15 cellular contexts compared by ENCODE assay signal in genomic region chr3:27720029-27720518, GRCh38. TPM values are rescaled to one million over a fixed set of nuclear protein-coding genes. Genes with fewer than 3 reads are reported as not detected.
DNase-seq lines count a peak whose midpoint lies in the region; ATAC-seq and TF ChIP-seq lines count a peak whose summit lies in the region.
"Had no signal": no experiment of that assay in that cellular context is flagged by ENCODE, and none has a peak within 500 bp of the region (broad histone marks: within the 10 kb centered on the region; RNA-seq: fewer than 3 reads in every experiment).

No MANE protein-coding gene starts in this region.

- peaks cover 22% of the 10 kb centered on the region for H3K27me3 Mint-ChIP-seq in CD8-positive, alpha-beta T cell (ENCODE audit: low read depth)
- H3K27me3 Mint-ChIP-seq in activated naive CD8-positive, alpha-beta T cell treated with anti-CD3 and anti-CD28 coated beads for 36 hours: peaks cover 48% of the 10 kb centered on the region
- H3K27me3 Mint-ChIP-seq in naive thymus-derived CD4-positive, alpha-beta T cell: peaks cover 32 to 88% (median 50%) of the 10 kb centered on the region in 5 donors

- TF ChIP-seq CTCF in CD8-positive, alpha-beta T cell (IDR thresholded peaks at IDR 0.05): no peak

- peaks cover 57% of the 10 kb centered on the region for H3K4me1 Mint-ChIP-seq in CD8-positive, alpha-beta T cell (ENCODE audit: low read depth)
- H3K4me1 Mint-ChIP-seq in activated naive CD8-positive, alpha-beta T cell treated with anti-CD3 and anti-CD28 coated beads for 36 hours: peaks cover 37% of the 10 kb centered on the region
- H3K4me1 Mint-ChIP-seq in naive thymus-derived CD4-positive, alpha-beta T cell: peaks cover 23 to 44% (median 35%) of the 10 kb centered on the region in 7 donors

- H3K27me3 ChIP-seq in CD8-positive, alpha-beta T cell (ENCODE audit: insufficient read depth, low read length): peaks cover 21% of the 10 kb centered on the region
- H3K27me3 ChIP-seq in HUES6 (ENCODE audit: control insufficient read depth, insufficient read depth, low read length): peaks cover 99% of the 10 kb centered on the region
- H3K27me3 ChIP-seq in naive thymus-derived CD4-positive, alpha-beta T cell (ENCODE audit: control insufficient read depth in 2 of 2, insufficient read depth in 2 of 2, low read length in 2 of 2): peaks cover 0 to 30% of the 10 kb centered on the region in 2 donors

- H3K36me3 Mint-ChIP-seq in CD8-positive, alpha-beta T cell: peaks cover 22% of the 10 kb centered on the region
- no peaks in the 10 kb centered on the region for H3K36me3 Mint-ChIP-seq in activated naive CD8-positive, alpha-beta T cell treated with anti-CD3 and anti-CD28 coated beads for 36 hours
- H3K36me3 Mint-ChIP-seq in naive thymus-derived CD4-positive, alpha-beta T cell: peaks cover 0 to 5% (median 0%) of the 10 kb centered on the region in 5 donors
- H3K36me3 Mint-ChIP-seq: mesothelial cell of epicardium had no signal

- POLR2A ChIA-PET in CD8-positive, alpha-beta T cell (lab: Charles Lee): interaction anchor here (0.7 to 3.7 kb wide), 7 partner anchors 8 to 631 kb away, joined by 3 to 28 read pairs (median 4); partner anchors contain the start of genes AZI2 and ZCWPW2
- POLR2A ChIA-PET in naive thymus-derived CD4-positive, alpha-beta T cell (lab: Charles Lee): interaction anchor here (0.7 to 1.1 kb wide), 2 partner anchors 141 to 324 kb away, joined by 3 read pairs; no protein-coding TSS in a partner anchor

- DNase-seq in CD8-positive, alpha-beta T cell: no peak
- DNase-seq in activated naive CD8-positive, alpha-beta T cell treated with anti-CD3 and anti-CD28 coated beads for 36 hours: no peak
- DNase-seq in naive thymus-derived CD4-positive, alpha-beta T cell: no peak
- DNase-seq in NCI-H1417 treated with DMSO at 0.1 percent for 48 hours (lab: John Stamatoyannopoulos, UW) (no peak), cerebellar cortex (ENCODE audit: low spot score) (no peak), ACHN (no peak)
- DNase-seq: aorta, Calu3, hippocampal formation, NCI-H2029, right lobe of liver, SHP77 had no signal

- peak overlapping the region; percentile 12 for H3K27ac ChIP-seq in CD8-positive, alpha-beta T cell (ENCODE audit: low read depth, low read length)
- H3K27ac ChIP-seq in HUES6 (ENCODE audit: low read depth, low read length): no peak overlapping the region
- H3K27ac ChIP-seq in naive thymus-derived CD4-positive, alpha-beta T cell (ENCODE audit: low read depth, low read length): no peak overlapping the region
- H3K27ac ChIP-seq: right lobe of liver had no signal

- H3K9me3 Mint-ChIP-seq in CD8-positive, alpha-beta T cell: no peaks in the 10 kb centered on the region
- H3K9me3 Mint-ChIP-seq in activated naive CD8-positive, alpha-beta T cell treated with anti-CD3 and anti-CD28 coated beads for 36 hours: no peaks in the 10 kb centered on the region
- H3K9me3 Mint-ChIP-seq in naive thymus-derived CD4-positive, alpha-beta T cell: peaks cover 0 to 3% (median 0%) of the 10 kb centered on the region in 11 donors
- H3K9me3 Mint-ChIP-seq: mesothelial cell of epicardium had no signal

- in situ Hi-C loops in ACHN (cut with HindIII; ENCODE audit: low pct_ligation_motif_present, low pct_unique_long_range_greater_than_20kb, low sequenced_read_pairs): no loop called here

- ATAC-seq in CD8-positive, alpha-beta T cell: no peak
- ATAC-seq in naive thymus-derived CD4-positive, alpha-beta T cell: no peak
- no peak for ATAC-seq in HG02840 (IDR thresholded peaks at IDR 0.05; ENCODE audit: low FRiP score, unreplicated experiment)

- no peaks in the 10 kb centered on the region for H3K9me3 ChIP-seq in CD8-positive, alpha-beta T cell (ENCODE audit: low read length)
- no peaks in the 10 kb centered on the region for H3K9me3 ChIP-seq in HUES6 (ENCODE audit: control insufficient read depth, insufficient read depth, low read depth, low read length)
- H3K9me3 ChIP-seq in naive thymus-derived CD4-positive, alpha-beta T cell (ENCODE audit: control insufficient read depth in 2 of 3, low read length in 3 of 3): no peaks in the 10 kb centered on the region
- H3K9me3 ChIP-seq: right lobe of liver had no signal

- CTCF ChIA-PET in CD8-positive, alpha-beta T cell (lab: Charles Lee): interaction anchor here (0.8 to 7.4 kb wide), 11 partner anchors 8 to 631 kb away, joined by 3 to 79 read pairs (median 9); no protein-coding TSS in a partner anchor
- CTCF ChIA-PET in naive thymus-derived CD4-positive, alpha-beta T cell (lab: Charles Lee): interaction anchor here (0.7 to 5.2 kb wide), 4 partner anchors 8 to 612 kb away, joined by 3 to 30 read pairs (median 5); no protein-coding TSS in a partner anchor

- H3K4me1 ChIP-seq in CD8-positive, alpha-beta T cell (ENCODE audit: insufficient read depth, low read length): peaks cover 29% of the 10 kb centered on the region
- peaks cover 62% of the 10 kb centered on the region for H3K4me1 ChIP-seq in HUES6 (ENCODE audit: control insufficient read depth, insufficient read depth, low read length)
- H3K4me1 ChIP-seq in naive thymus-derived CD4-positive, alpha-beta T cell (ENCODE audit: control insufficient read depth in 2 of 2, insufficient read depth in 2 of 2, low read length in 2 of 2): peaks cover 16 to 32% of the 10 kb centered on the region in 2 donors

- H3K27ac Mint-ChIP-seq in CD8-positive, alpha-beta T cell: peak overlapping the region; percentile 86
- H3K27ac Mint-ChIP-seq in activated naive CD8-positive, alpha-beta T cell treated with anti-CD3 and anti-CD28 coated beads for 36 hours: no peak overlapping the region
- peak overlapping the region in 1 of 9 donors; percentile 29 for H3K27ac Mint-ChIP-seq in naive thymus-derived CD4-positive, alpha-beta T cell
- H3K27ac Mint-ChIP-seq: mesothelial cell of epicardium had no signal

- peak overlapping the region; percentile 13 for H3K4me3 ChIP-seq in CD8-positive, alpha-beta T cell (ENCODE audit: low read depth, low read length)
- H3K4me3 ChIP-seq in HUES6 (ENCODE audit: low read depth, low read length): peak overlapping the region; percentile 82
- H3K4me3 ChIP-seq in naive thymus-derived CD4-positive, alpha-beta T cell (ENCODE audit: low read length): peak overlapping the region; percentile 52

- peak overlapping the region; percentile 93 for H3K4me3 Mint-ChIP-seq in CD8-positive, alpha-beta T cell
- peak overlapping the region; percentile 32 for H3K4me3 Mint-ChIP-seq in activated naive CD8-positive, alpha-beta T cell treated with anti-CD3 and anti-CD28 coated beads for 36 hours
- peak overlapping the region in 9 of 10 donors; percentile 14 to 93 (median 79) for H3K4me3 Mint-ChIP-seq in naive thymus-derived CD4-positive, alpha-beta T cell

- peak overlapping the region; percentile 15 for H3K9ac ChIP-seq in HUES6 (ENCODE audit: low read length)

- intact Hi-C loops in CD8-positive, alpha-beta T cell (cut with DNase I, micrococcal nuclease): loop anchor here (1.0 to 10.0 kb wide), 5 partner anchors 165 to 521 kb away; partner anchors contain the start of gene CMC1 (in 1 of the 2)
- intact Hi-C loops in naive thymus-derived CD4-positive, alpha-beta T cell (cut with micrococcal nuclease): loop anchor here (2.0 to 5.0 kb wide), 4 partner anchors 141 to 452 kb away; no protein-coding TSS in a partner anchor

- H3K36me3 ChIP-seq in CD8-positive, alpha-beta T cell (ENCODE audit: insufficient read depth, low read length): peaks cover 3% of the 10 kb centered on the region
- H3K36me3 ChIP-seq in HUES6 (ENCODE audit: control insufficient read depth, insufficient read depth, low read length): peaks cover 10% of the 10 kb centered on the region; the same call in 1 of the 2 replicates
- peaks cover 0 to 12% (median 0%) of the 10 kb centered on the region in 3 experiments for H3K36me3 ChIP-seq in naive thymus-derived CD4-positive, alpha-beta T cell (ENCODE audit: control insufficient read depth in 2 of 3, insufficient read depth in 3 of 3, low read length in 3 of 3)
- H3K36me3 ChIP-seq: right lobe of liver had no signal

RNA-seq across cellular contexts. Expression of gene EOMES, which starts 2.0 kb away (rescaled TPM):
- total RNA-seq in CD8-positive, alpha-beta T cell: 1 to 10 TPM; 8.6 to 8.9 TPM
- under 1 TPM; 0.50 to 0.97 TPM for total RNA-seq in activated naive CD8-positive, alpha-beta T cell treated with anti-CD3 and anti-CD28 coated beads for 36 hours
- 1 to 10 TPM in 4 of 5 experiments, under 1 TPM in 1; 0.67 to 9.5 (median 1.4) TPM for total RNA-seq in naive thymus-derived CD4-positive, alpha-beta T cell
- polyA plus RNA-seq in naive thymus-derived CD4-positive, alpha-beta T cell: 1 to 10 TPM; 1.5 to 1.9 TPM
- total RNA-seq: mesothelial cell of epicardium had no signal

Comparison
In these comparisons a context has a peak if more than half of its experiments do, and no peak if none do; other contexts are left out.
1. H3K4me3 ChIP-seq: peak in every context shown above with its lines; median percentile 82 in HUES6; 52 in naive thymus-derived CD4-positive, alpha-beta T cell; 13 in CD8-positive, alpha-beta T cell.
2. H3K4me3 Mint-ChIP-seq: peak in every context shown above with its lines; median percentile 93 in CD8-positive, alpha-beta T cell; 79 in naive thymus-derived CD4-positive, alpha-beta T cell; 32 in activated naive CD8-positive, alpha-beta T cell treated with anti-CD3 and anti-CD28 coated beads for 36 hours.